28 cellular contexts compared by ENCODE assay signal in genomic region chr12:51409846-51410245, GRCh38. TPM values are rescaled to one million over a fixed set of nuclear protein-coding genes. Genes with fewer than 3 reads are reported as not detected.
"Had no signal": no experiment of that assay in that cellular context is flagged by ENCODE, and none has a peak within 500 bp of the region (broad histone marks: within the 10 kb centered on the region; RNA-seq: fewer than 3 reads in every experiment).

No MANE protein-coding gene starts in this region.

- H3K9me3 Mint-ChIP-seq: brain; effector memory CD8-positive, alpha-beta T cell; naive thymus-derived CD4-positive, alpha-beta T cell; neural crest cell; stimulated activated memory B cell treated with anti-CD40 and anti-IgM and Interleukin-4, amounts not matched to agents 10 μg/mL and 1 μg/mL and 100 μg/mL, for 72 hours; stimulated activated naive CD8-positive, alpha-beta T cell treated with anti-CD3 and anti-CD28 coated beads, Interleukin-15, amount 100 ng/mL, for 72 hours; T-helper 2 cell treated with Interferon-gamma antibody and Interleukin-4, amounts not matched to agents 5 μg/mL and 100 μg/mL, for 36 hours had no signal

- H3K27me3 ChIP-seq: ascending aorta, gastroesophageal sphincter, right atrium auricular region had no signal

- H2AFZ ChIP-seq: parathyroid adenoma had no signal

- DNase-seq: activated CD4-positive, alpha-beta T cell treated with anti-CD3 and anti-CD28 coated beads for 36 hours; activated CD4-positive, CD25-positive, alpha-beta regulatory T cell; activated effector memory CD4-positive, alpha-beta T cell treated with Interleukin-2 at 50 U/mL for 16 hours; activated naive CD4-positive, alpha-beta T cell treated with Interleukin-2 at 50 U/mL for 16 hours; cortex of kidney; effector memory CD8-positive, alpha-beta T cell; hippocampal formation; lower lobe of right lung; naive thymus-derived CD4-positive, alpha-beta T cell; occipital lobe; stimulated activated CD4-positive, alpha-beta T cell treated with anti-CD3 and anti-CD28 coated beads, Interleukin-1b, Interleukin-23, amount 100 ng/mL, for 48 hours; stimulated activated CD4-positive, alpha-beta T cell treated with anti-CD3 and anti-CD28 coated beads, Interleukin-4, amount 100 ng/mL, for 4 hours; stimulated activated CD8-positive, alpha-beta memory T cell treated with anti-CD3 and anti-CD28 coated beads, Interleukin-4, amount 100 ng/mL, for 48 hours; stimulated activated naive CD8-positive, alpha-beta T cell treated with anti-CD3 and anti-CD28 coated beads, Interleukin-15, amount 100 ng/mL, for 72 hours; substantia nigra; T-helper 1 cell; tibial artery had no signal

- FAIRE-seq: endothelial cell of umbilical vein had no signal

- H3K27me3 Mint-ChIP-seq: activated CD4-positive, alpha-beta T cell treated with anti-CD3 and anti-CD28 coated beads for 36 hours; activated naive CD8-positive, alpha-beta T cell; effector memory CD8-positive, alpha-beta T cell; stimulated activated memory B cell treated with anti-CD40 and anti-IgM and Interleukin-4, amounts not matched to agents 10 μg/mL and 1 μg/mL and 100 μg/mL, for 72 hours; stimulated activated naive CD8-positive, alpha-beta T cell treated with anti-CD3 and anti-CD28 coated beads, Interleukin-15, amount 100 ng/mL, for 72 hours had no signal

- H3K4me3 ChIP-seq: ascending aorta, gastroesophageal sphincter, lower lobe of right lung, right atrium auricular region, smooth muscle cell, tibial artery had no signal

- H3K36me3 Mint-ChIP-seq: activated naive CD8-positive, alpha-beta T cell; brain; stimulated activated memory B cell treated with anti-CD40 and anti-IgM and Interleukin-4, amounts not matched to agents 10 μg/mL and 1 μg/mL and 100 μg/mL, for 72 hours had no signal

- H3K27ac Mint-ChIP-seq: activated CD4-positive, alpha-beta T cell treated with anti-CD3 and anti-CD28 coated beads for 36 hours; activated naive CD8-positive, alpha-beta T cell; brain; stimulated activated memory B cell treated with anti-CD40 and anti-IgM and Interleukin-4, amounts not matched to agents 10 μg/mL and 1 μg/mL and 100 μg/mL, for 72 hours; stimulated activated naive CD8-positive, alpha-beta T cell treated with anti-CD3 and anti-CD28 coated beads, Interleukin-15, amount 100 ng/mL, for 72 hours; T-helper 2 cell treated with Interferon-gamma antibody and Interleukin-4, amounts not matched to agents 5 μg/mL and 100 μg/mL, for 36 hours had no signal

- H3K36me3 ChIP-seq: ascending aorta, gastroesophageal sphincter, lower lobe of right lung, right atrium auricular region, tibial artery had no signal

- H3K4me3 Mint-ChIP-seq: activated CD4-positive, alpha-beta T cell treated with anti-CD3 and anti-CD28 coated beads for 36 hours; activated naive CD8-positive, alpha-beta T cell; brain; effector memory CD8-positive, alpha-beta T cell; naive thymus-derived CD4-positive, alpha-beta T cell; neural crest cell; stimulated activated memory B cell treated with anti-CD40 and anti-IgM and Interleukin-4, amounts not matched to agents 10 μg/mL and 1 μg/mL and 100 μg/mL, for 72 hours; stimulated activated naive CD8-positive, alpha-beta T cell treated with anti-CD3 and anti-CD28 coated beads, Interleukin-15, amount 100 ng/mL, for 72 hours; T-helper 2 cell treated with Interferon-gamma antibody and Interleukin-4, amounts not matched to agents 5 μg/mL and 100 μg/mL, for 36 hours had no signal

- H3K79me2 ChIP-seq: parathyroid adenoma had no signal

- H3K9me3 ChIP-seq: ascending aorta, gastroesophageal sphincter, lower lobe of right lung, right atrium auricular region, tibial artery had no signal

- H3K4me1 Mint-ChIP-seq: activated CD4-positive, alpha-beta T cell treated with anti-CD3 and anti-CD28 coated beads for 36 hours; brain; neural crest cell had no signal

- H3K4me2 ChIP-seq: smooth muscle cell had no signal

- H3K27ac ChIP-seq: ascending aorta, gastroesophageal sphincter, lower lobe of right lung, parathyroid adenoma, right atrium auricular region, tibial artery had no signal

- H3K4me1 ChIP-seq: ascending aorta, gastroesophageal sphincter, lower lobe of right lung, parathyroid adenoma, right atrium auricular region, tibial artery had no signal

RNA-seq across cellular contexts. Expression of gene SLC4A8, which starts 14.8 kb away (rescaled TPM):
- total RNA-seq: ascending aorta had no signal
